9 cellular contexts compared by ENCODE assay signal in the genomic region with DNA sequence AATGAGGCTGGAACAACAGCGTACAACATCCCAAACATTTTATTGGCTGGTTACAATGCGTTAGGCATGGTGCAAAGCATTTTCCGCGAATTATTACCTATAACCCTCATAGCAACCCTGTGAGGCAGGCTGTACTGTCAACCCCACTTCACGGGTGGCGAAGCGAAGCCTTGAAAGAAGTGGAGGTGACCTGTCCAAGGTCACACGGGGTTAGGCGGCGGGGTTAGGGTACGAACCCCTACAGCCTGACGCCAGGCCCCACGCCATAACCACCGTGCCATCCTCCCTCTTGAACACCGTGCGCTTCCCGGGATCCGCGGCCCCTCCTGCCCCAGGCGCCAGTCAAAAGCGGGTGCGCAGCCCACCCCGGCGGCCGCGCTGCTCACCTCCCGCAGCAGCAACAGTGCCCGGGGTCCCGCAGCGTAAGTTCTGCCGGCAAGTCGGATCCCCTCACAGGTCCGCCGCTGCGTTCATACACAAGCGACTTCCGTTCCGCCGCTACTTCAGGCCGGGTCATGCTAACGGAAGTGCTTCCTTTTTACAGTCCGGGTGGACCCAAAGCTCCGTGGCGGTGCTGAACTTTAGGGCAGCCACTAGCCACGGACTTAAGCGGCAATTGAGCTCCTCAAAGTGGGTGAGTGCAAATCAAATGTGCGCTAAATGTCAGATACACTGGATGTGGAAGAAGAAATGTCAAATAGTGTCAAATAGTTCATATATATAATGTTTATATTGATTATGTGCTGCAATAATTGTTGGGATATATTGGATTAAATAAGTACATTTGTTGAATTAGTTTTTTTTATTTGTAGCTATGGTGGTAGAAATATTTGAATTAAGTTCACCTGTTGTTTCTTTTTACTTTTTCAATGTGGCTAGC. TPM values are rescaled to one million over a fixed set of nuclear protein-coding genes. Genes with fewer than 3 reads are reported as not detected.
DNase-seq lines count a peak whose midpoint lies in the region; ATAC-seq, FAIRE-seq and TF ChIP-seq lines count a peak whose summit lies in the region.
"Had no signal": no experiment of that assay in that cellular context is flagged by ENCODE, and none has a peak within 500 bp of the region (broad histone marks: within the 10 kb centered on the region; RNA-seq: fewer than 3 reads in every experiment).

A gene with protein sequence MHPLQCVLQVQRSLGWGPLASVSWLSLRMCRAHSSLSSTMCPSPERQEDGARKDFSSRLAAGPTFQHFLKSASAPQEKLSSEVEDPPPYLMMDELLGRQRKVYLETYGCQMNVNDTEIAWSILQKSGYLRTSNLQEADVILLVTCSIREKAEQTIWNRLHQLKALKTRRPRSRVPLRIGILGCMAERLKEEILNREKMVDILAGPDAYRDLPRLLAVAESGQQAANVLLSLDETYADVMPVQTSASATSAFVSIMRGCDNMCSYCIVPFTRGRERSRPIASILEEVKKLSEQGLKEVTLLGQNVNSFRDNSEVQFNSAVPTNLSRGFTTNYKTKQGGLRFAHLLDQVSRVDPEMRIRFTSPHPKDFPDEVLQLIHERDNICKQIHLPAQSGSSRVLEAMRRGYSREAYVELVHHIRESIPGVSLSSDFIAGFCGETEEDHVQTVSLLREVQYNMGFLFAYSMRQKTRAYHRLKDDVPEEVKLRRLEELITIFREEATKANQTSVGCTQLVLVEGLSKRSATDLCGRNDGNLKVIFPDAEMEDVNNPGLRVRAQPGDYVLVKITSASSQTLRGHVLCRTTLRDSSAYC (minus strand): TSS at position 478 of the 880 bp plus-strand sequence. CDS start 4,455 bp downstream, outside the sequence.

- peak within 1 kb of the TSS; percentile 69 for H3K4me2 ChIP-seq in mammary epithelial cell (ENCODE audit: insufficient read depth, low read depth, low read length)

- intact Hi-C loops in mammary epithelial cell (cut with micrococcal nuclease) = loop anchor here (1.0 to 5.0 kb wide), 3 partner anchors 44 to 267 kb away; no protein-coding TSS in a partner anchor

- no peak for FAIRE-seq in small intestine (lab: Jason Lieb, UNC)
- FAIRE-seq: A204.1 had no signal

- in situ Hi-C loops in mammary epithelial cell (cut with MboI; ENCODE audit: low sequenced_read_pairs in 2 of 2) = no loop called here

- peak; percentile 83 for ATAC-seq in HG03108 (IDR thresholded peaks at IDR 0.05; ENCODE audit: unreplicated experiment)

- peak within 1 kb of the TSS; percentile 82 for H3K9ac ChIP-seq in mammary epithelial cell (ENCODE audit: insufficient read depth, low read length)

- dilution Hi-C loops in mammary epithelial cell (cut with HindIII; ENCODE audit: low sequenced_read_pairs) = no loop called here

- H3K9me3 ChIP-seq in mammary epithelial cell (replicated peaks; ENCODE audit: insufficient read depth, low read length) = no peaks in the 10 kb centered on the region
- no peaks in the 10 kb centered on the region for H3K9me3 ChIP-seq in small intestine (ENCODE audit: control insufficient read depth, low read depth)

- H3K27ac ChIP-seq in mammary epithelial cell (ENCODE audit: insufficient read depth, low read depth, low read length) = peak within 1 kb of the TSS; percentile 42
- peak within 1 kb of the TSS in 1 of 2 donors; percentile 50 for H3K27ac ChIP-seq in small intestine (ENCODE audit: low read depth in 1 of 2, low read length in 1 of 2)

- peak within 1 kb of the TSS; percentile 91 for H2AFZ ChIP-seq in mammary epithelial cell (ENCODE audit: low read depth, low read length)

- CTCF ChIA-PET in mammary epithelial cell (lab: Charles Lee; ENCODE audit: low non-redundant PET) = interaction anchor here (0.5 to 0.8 kb wide), 3 partner anchors 88 to 641 kb away, joined by 3 to 7 read pairs (median 3); no protein-coding TSS in a partner anchor

- TF ChIP-seq CTCF in WI38 (IDR thresholded peaks at IDR 0.05; ENCODE audit: low read depth, low read length) (no peak), mammary epithelial cell (conservative IDR thresholded peaks at IDR 0.05 in 1 of 2, IDR thresholded peaks at IDR 0.05 in 1 of 2; ENCODE audit: extremely low read depth in 1 of 2, insufficient read depth in 1 of 2, low read depth in 1 of 2, low read length in 2 of 2) (no peak)

- H4K20me1 ChIP-seq in mammary epithelial cell (ENCODE audit: insufficient read depth, low read length) = no peaks in the 10 kb centered on the region

- WGBS in mammary epithelial cell (ENCODE audit: low coverage, missing lambda C conversion rate) = 2% methylated on average over 32 of the region's 47 CpGs
- 0% methylated on average over 43 to 47 of the region's 47 CpGs for WGBS in small intestine, 3 donors

- TSS peak; percentile 41 for BruUV-seq in mammary epithelial cell (replicated peaks; lab: Mats Ljungman, UMichigan)

- H3K4me3 ChIP-seq in WI38 (ENCODE audit: low read depth, low read length) (peak within 1 kb of the TSS; percentile 97), mammary epithelial cell (replicated peaks in 1 of 3; ENCODE audit: insufficient read depth in 1 of 3, low read depth in 2 of 3, low read length in 3 of 3) (peak within 1 kb of the TSS; percentile 76 to 91 (median 80)), small intestine (ENCODE audit: low read depth in 1 of 2, low read length in 2 of 2) (peak within 1 kb of the TSS; percentile 96 to 97)

- H3K79me2 ChIP-seq in mammary epithelial cell (ENCODE audit: insufficient read depth, low read length) = peaks cover 63% of the 10 kb centered on the region

- H3K36me3 ChIP-seq in mammary epithelial cell (ENCODE audit: insufficient read depth, low read length) = no peaks in the 10 kb centered on the region
- H3K36me3 ChIP-seq in small intestine (ENCODE audit: control insufficient read depth in 2 of 2, insufficient read depth in 2 of 2, low read length in 2 of 2) = peaks cover 0 to 5% of the 10 kb centered on the region in 2 donors

- H3K4me1 ChIP-seq in mammary epithelial cell (ENCODE audit: insufficient read depth, low read length) (peaks cover 26% of the 10 kb centered on the region), small intestine (ENCODE audit: control insufficient read depth in 2 of 2, insufficient read depth in 1 of 2, low read depth in 1 of 2, low read length in 1 of 2) (peaks cover 0 to 3% of the 10 kb centered on the region in 2 donors)

- H3K27me3 ChIP-seq in mammary epithelial cell (ENCODE audit: insufficient read depth, low read length) = no peaks in the 10 kb centered on the region
- no peaks in the 10 kb centered on the region for H3K27me3 ChIP-seq in small intestine (ENCODE audit: control insufficient read depth in 2 of 2, insufficient read depth in 2 of 2, low read length in 2 of 2)

- peak; percentile 94 for DNase-seq in SIG-M5 treated with dmso at 0.1 percent for 504 hours (lab: John Stamatoyannopoulos, UW; ENCODE audit: unreplicated experiment)
- DNase-seq in SIG-M5 (lab: John Stamatoyannopoulos, UW) = no peak
- DNase-seq in NCI-H2227 (lab: John Stamatoyannopoulos, UW; ENCODE audit: unreplicated experiment) = peak; percentile 95
- peak; percentile 83 for DNase-seq in mammary epithelial cell
- DNase-seq in iPS-NIHi7 (ENCODE audit: extremely low spot score) = peak; percentile 90
- DNase-seq in small intestine = peak; percentile 88

RNA-seq across cellular contexts. Expression of the gene that starts here (rescaled TPM):
- total RNA-seq in mammary epithelial cell = 10 to 100 TPM; 20.7 to 35.5 TPM
- polyA plus RNA-seq in mammary epithelial cell = 37.1 TPM
- polyA minus RNA-seq in mammary epithelial cell = 24.9 TPM
- polyA plus RNA-seq in small intestine = 10 to 100 TPM; 30.0 to 32.0 (median 30.6) TPM
